4 cellular contexts compared by ENCODE assay signal in genomic region chr5:35199886-35200285, GRCh38. TPM values are rescaled to one million over a fixed set of nuclear protein-coding genes. Genes with fewer than 3 reads are reported as not detected.
"Had no signal": no experiment of that assay in that cellular context is flagged by ENCODE, and none has a peak within 500 bp of the region (broad histone marks: within the 10 kb centered on the region; RNA-seq: fewer than 3 reads in every experiment).

No MANE protein-coding gene starts in this region.

- H3K36me3 Mint-ChIP-seq: IgD-negative memory B cell had no signal

- H2AFZ ChIP-seq: GM23338 had no signal

- H3K4me2 ChIP-seq: GM23338 had no signal

- H3K4me3 Mint-ChIP-seq: GM23338, H9, IgD-negative memory B cell had no signal

- H3K9me3 Mint-ChIP-seq: GM23338, H9, IgD-negative memory B cell had no signal

- H3K4me3 ChIP-seq: GM23338 had no signal

- H3K27ac Mint-ChIP-seq: GM23338, H9 had no signal

- DNase-seq: H9, HCEC 1CT had no signal

RNA-seq across cellular contexts. Expression of gene PRLR, which starts 30.4 kb away (rescaled TPM):
- polyA plus RNA-seq: IgD-negative memory B cell had no signal
